In genomic region chrX:327660-328126, GRCh38 we compare ENCODE assay signal across 10 cellular contexts.
"Had no signal": no experiment of that assay in that cellular context is flagged by ENCODE, and none has a peak within 500 bp of the region (broad histone marks: within the 10 kb centered on the region; RNA-seq: fewer than 3 reads in every experiment).

No MANE protein-coding gene starts in this region.

- H3K9me3 ChIP-seq: body of pancreas, SJSA1, upper lobe of left lung had no signal

- H3K4me1 ChIP-seq: parathyroid adenoma had no signal

- H2AFZ ChIP-seq: parathyroid adenoma had no signal

- DNase-seq: activated CD8-positive, alpha-beta memory T cell treated with anti-CD3 and anti-CD28 coated beads, Interleukin-2, amount 50 U/mL, for 48 hours; activated CD8-positive, alpha-beta T cell treated with anti-CD3 and anti-CD28 coated beads for 36 hours; erythroblast; nephron progenitor cell; stimulated activated naive CD8-positive, alpha-beta T cell treated with anti-CD3 and anti-CD28 coated beads, Interleukin-15, Interleukin-2, amounts not matched to agents 100 U/mL and 50 U/mL, for 24 hours; SW 1271 had no signal

- H3K27ac ChIP-seq: body of pancreas, parathyroid adenoma, SJSA1, upper lobe of left lung had no signal

- H3K4me3 ChIP-seq: body of pancreas, SJSA1, upper lobe of left lung had no signal

- H3K9ac ChIP-seq: parathyroid adenoma had no signal

- ATAC-seq: activated CD8-positive, alpha-beta T cell treated with anti-CD3 and anti-CD28 coated beads for 36 hours; body of pancreas; stimulated activated naive CD8-positive, alpha-beta T cell treated with anti-CD3 and anti-CD28 coated beads, Interleukin-15, Interleukin-2, amounts not matched to agents 100 U/mL and 50 U/mL, for 24 hours had no signal

- H3K36me3 ChIP-seq: SJSA1 had no signal
